In genomic region chr17:10171581-10171981, GRCh38 we compare ENCODE assay signal across 14 cellular contexts. TPM values are rescaled to one million over a fixed set of nuclear protein-coding genes. Genes with fewer than 3 reads are reported as not detected.
DNase-seq lines count a peak whose midpoint lies in the region; ATAC-seq and TF ChIP-seq lines count a peak whose summit lies in the region.
"Had no signal": no experiment of that assay in that cellular context is flagged by ENCODE, and none has a peak within 500 bp of the region (broad histone marks: within the 10 kb centered on the region; RNA-seq: fewer than 3 reads in every experiment).

No MANE protein-coding gene starts in this region.

- POLR2A ChIA-PET in activated CD4-positive, alpha-beta T cell treated with anti-CD3 and anti-CD28 coated beads, Interleukin-2, amount 10 ng/mL, durations not matched to agents 7 days and 5 days (lab: Charles Lee): no interaction called here

- H4K20me1 ChIP-seq in Loucy (ENCODE audit: insufficient read depth, low read length, poor library complexity, severe bottlenecking) (no peaks in the 10 kb centered on the region), GM23338 (replicated peaks; ENCODE audit: insufficient read depth) (no peaks in the 10 kb centered on the region)

- H3K9me2 ChIP-seq in Loucy (replicated peaks; ENCODE audit: low read depth, low read length) (no peaks in the 10 kb centered on the region), GM23338 (ENCODE audit: insufficient read depth) (no peaks in the 10 kb centered on the region)

- H3K36me3 Mint-ChIP-seq in activated CD4-positive, alpha-beta T cell treated with anti-CD3 and anti-CD28 coated beads, Interleukin-2, amount 10 ng/mL, durations not matched to agents 7 days and 5 days (ENCODE audit: low read depth): peaks cover 2% of the 10 kb centered on the region
- H3K36me3 Mint-ChIP-seq in glutamatergic neuron (ENCODE audit: unreplicated experiment) (no peaks in the 10 kb centered on the region), GM23338 (ENCODE audit: low read depth) (0 out of 3 replicates have a peak, but pooled peaks cover 3% of the 10 kb centered on the region)
- H3K36me3 Mint-ChIP-seq: activated naive CD8-positive, alpha-beta T cell had no signal

- peak; percentile 7 for DNase-seq in activated CD4-positive, alpha-beta T cell treated with anti-CD3 and anti-CD28 coated beads, Interleukin-2, amount 10 ng/mL, durations not matched to agents 7 days and 5 days
- no peak for DNase-seq in activated CD4-positive, alpha-beta T cell treated with anti-CD3 and anti-CD28 coated beads for 48 hours
- DNase-seq in glutamatergic neuron (no peak), stomach (no peak), GM23338 (ENCODE audit: low spot score) (no peak), NCI-H1105 (lab: John Stamatoyannopoulos, UW) (no peak)
- no peak for DNase-seq in effector memory CD4-positive, alpha-beta T cell
- DNase-seq: activated CD4-positive, alpha-beta T cell treated with anti-CD3 and anti-CD28 coated beads for 4 hours; NCI-H510A; stimulated activated naive CD4-positive, alpha-beta T cell had no signal

- H3K9ac ChIP-seq in Loucy (ENCODE audit: low read depth, low read length, poor library complexity, severe bottlenecking): peak overlapping the region; percentile 53
- H3K9ac ChIP-seq: KMS-11 had no signal

- H3K36me3 ChIP-seq in Loucy (ENCODE audit: insufficient read depth, low read length): no peaks in the 10 kb centered on the region
- no peaks in the 10 kb centered on the region for H3K36me3 ChIP-seq in stomach
- no peaks in the 10 kb centered on the region for H3K36me3 ChIP-seq in effector memory CD4-positive, alpha-beta T cell (ENCODE audit: control insufficient read depth, insufficient read depth, low read length)
- H3K36me3 ChIP-seq in GM23338 (ENCODE audit: insufficient read depth): no peaks in the 10 kb centered on the region; the same call in 1 of the 2 replicates
- H3K36me3 ChIP-seq: SJSA1 had no signal

- no peak overlapping the region for H3K4me3 Mint-ChIP-seq in activated CD4-positive, alpha-beta T cell treated with anti-CD3 and anti-CD28 coated beads, Interleukin-2, amount 10 ng/mL, durations not matched to agents 7 days and 5 days
- H3K4me3 Mint-ChIP-seq in glutamatergic neuron (ENCODE audit: unreplicated experiment) (no peak overlapping the region), GM23338 (no peak overlapping the region)

- intact Hi-C loops in stomach (cut with DNase I; ENCODE audit: low total_unique reads): no loop called here

- H3K4me3 ChIP-seq in Loucy (ENCODE audit: low read length, poor library complexity, severe bottlenecking) (peak overlapping the region; percentile 48), stomach (no peak overlapping the region), GM23338 (no peak overlapping the region)
- no peak overlapping the region for H3K4me3 ChIP-seq in effector memory CD4-positive, alpha-beta T cell (ENCODE audit: insufficient read depth, low read depth, low read length, poor library complexity, severe bottlenecking)
- H3K4me3 ChIP-seq: SJSA1 had no signal

- TF ChIP-seq POLR2A in stomach (IDR thresholded peaks at IDR 0.05): no peak

- H3F3A ChIP-seq in Loucy (ENCODE audit: low read depth): no peaks in the 10 kb centered on the region
- H3F3A ChIP-seq in GM23338 (replicated peaks; ENCODE audit: low read depth): no peaks in the 10 kb centered on the region

- 12 to 24% (median 21%) methylated on average over 6 of the region's 6 CpGs for WGBS in stomach, 5 donors

- H3K4me1 Mint-ChIP-seq in activated CD4-positive, alpha-beta T cell treated with anti-CD3 and anti-CD28 coated beads, Interleukin-2, amount 10 ng/mL, durations not matched to agents 7 days and 5 days: peaks cover 18% of the 10 kb centered on the region
- H3K4me1 Mint-ChIP-seq in glutamatergic neuron (ENCODE audit: low read depth, unreplicated experiment) (peaks cover 23% of the 10 kb centered on the region), GM23338 (peaks cover 15% of the 10 kb centered on the region)

- H3K4me1 ChIP-seq in Loucy (ENCODE audit: insufficient read depth, low read length, poor library complexity, severe bottlenecking): peaks cover 33% of the 10 kb centered on the region
- H3K4me1 ChIP-seq in stomach: peaks cover 0 to 20% (median 8%) of the 10 kb centered on the region in 4 donors
- no peaks in the 10 kb centered on the region for H3K4me1 ChIP-seq in effector memory CD4-positive, alpha-beta T cell (ENCODE audit: control insufficient read depth, insufficient read depth, low read length, poor library complexity, severe bottlenecking)
- peaks cover 13% of the 10 kb centered on the region for H3K4me1 ChIP-seq in GM23338 (ENCODE audit: insufficient read depth)

- H3K79me2 ChIP-seq in Loucy (ENCODE audit: insufficient read depth, low read length) (peaks cover 92% of the 10 kb centered on the region), GM23338 (replicated peaks; ENCODE audit: insufficient read depth) (no peaks in the 10 kb centered on the region)

- H3K27ac Mint-ChIP-seq in activated CD4-positive, alpha-beta T cell treated with anti-CD3 and anti-CD28 coated beads, Interleukin-2, amount 10 ng/mL, durations not matched to agents 7 days and 5 days: no peak overlapping the region
- H3K27ac Mint-ChIP-seq in glutamatergic neuron (ENCODE audit: unreplicated experiment) (peak overlapping the region; percentile 57), GM23338 (no peak overlapping the region)
- H3K27ac Mint-ChIP-seq: activated naive CD8-positive, alpha-beta T cell had no signal

- no peaks in the 10 kb centered on the region for H3K9me3 ChIP-seq in Loucy (ENCODE audit: insufficient read depth, low read depth, low read length)
- no peaks in the 10 kb centered on the region for H3K9me3 ChIP-seq in stomach
- no peaks in the 10 kb centered on the region for H3K9me3 ChIP-seq in effector memory CD4-positive, alpha-beta T cell (ENCODE audit: control insufficient read depth, low read length)
- H3K9me3 ChIP-seq: SJSA1 had no signal

- H3K27me3 Mint-ChIP-seq in activated CD4-positive, alpha-beta T cell treated with anti-CD3 and anti-CD28 coated beads, Interleukin-2, amount 10 ng/mL, durations not matched to agents 7 days and 5 days: peaks cover 9% of the 10 kb centered on the region
- peaks cover 8% of the 10 kb centered on the region for H3K27me3 Mint-ChIP-seq in glutamatergic neuron (ENCODE audit: unreplicated experiment)
- peaks cover 5% of the 10 kb centered on the region for H3K27me3 Mint-ChIP-seq in GM23338 (ENCODE audit: insufficient read depth, low read depth, poor library complexity)

- H3K4me2 ChIP-seq in Loucy (ENCODE audit: low read depth, low read length, poor library complexity, severe bottlenecking): peak overlapping the region; percentile 64
- no peak overlapping the region; the same call in 1 of the 2 replicates for H3K4me2 ChIP-seq in GM23338
- H3K4me2 ChIP-seq: KMS-11 had no signal

- TF ChIP-seq EP300 in stomach (IDR thresholded peaks at IDR 0.05): no peak

- ATAC-seq in GM23338: no peak

- TF ChIP-seq CTCF in Loucy (conservative IDR thresholded peaks at IDR 0.05; ENCODE audit: low read length) (no peak), glutamatergic neuron (IDR thresholded peaks at IDR 0.05; ENCODE audit: partially characterized antibody, unreplicated experiment) (no peak), stomach (IDR thresholded peaks at IDR 0.05) (no peak), GM23338 (conservative IDR thresholded peaks at IDR 0.05; ENCODE audit: low read depth in 2 of 2) (no peak)

- H3K9me3 Mint-ChIP-seq in activated CD4-positive, alpha-beta T cell treated with anti-CD3 and anti-CD28 coated beads, Interleukin-2, amount 10 ng/mL, durations not matched to agents 7 days and 5 days: no peaks in the 10 kb centered on the region
- peaks cover 7% of the 10 kb centered on the region for H3K9me3 Mint-ChIP-seq in glutamatergic neuron (ENCODE audit: unreplicated experiment)
- peaks cover 8% of the 10 kb centered on the region; the same call in 2 of the 3 replicates for H3K9me3 Mint-ChIP-seq in GM23338

- H3K27ac ChIP-seq in stomach (peak overlapping the region in 4 of 5 donors; percentile 29 to 50 (median 37)), GM23338 (ENCODE audit: low read depth) (no peak overlapping the region)
- H3K27ac ChIP-seq in effector memory CD4-positive, alpha-beta T cell (ENCODE audit: insufficient read depth, low read length, poor library complexity, severe bottlenecking): no peak overlapping the region
- H3K27ac ChIP-seq: KMS-11, SJSA1 had no signal

- H3K27me3 ChIP-seq in Loucy (ENCODE audit: insufficient read depth, low read length, poor library complexity, severe bottlenecking): no peaks in the 10 kb centered on the region
- H3K27me3 ChIP-seq in stomach: peaks cover 0 to 5% (median 0%) of the 10 kb centered on the region in 3 donors
- H3K27me3 ChIP-seq in effector memory CD4-positive, alpha-beta T cell (replicated peaks; ENCODE audit: control insufficient read depth, insufficient read depth, low read length, poor library complexity, severe bottlenecking): no peaks in the 10 kb centered on the region
- no peaks in the 10 kb centered on the region for H3K27me3 ChIP-seq in GM23338 (ENCODE audit: insufficient read depth)
- H3K27me3 ChIP-seq: SJSA1 had no signal

- H2AFZ ChIP-seq in Loucy (ENCODE audit: low read length): no peak overlapping the region
- H2AFZ ChIP-seq in GM23338: no peak overlapping the region

- CTCF ChIA-PET in activated CD4-positive, alpha-beta T cell treated with anti-CD3 and anti-CD28 coated beads, Interleukin-2, amount 10 ng/mL, durations not matched to agents 7 days and 5 days (lab: Charles Lee): no interaction called here

RNA-seq across cellular contexts. Expression of gene GAS7, which starts 26.8 kb away (rescaled TPM):
- total RNA-seq in activated CD4-positive, alpha-beta T cell treated with anti-CD3 and anti-CD28 coated beads, Interleukin-2, amount 10 ng/mL, durations not matched to agents 7 days and 5 days: under 1 TPM; 0.27 to 0.44 TPM
- 2.0 TPM for total RNA-seq in glutamatergic neuron (ENCODE audit: unreplicated experiment)
- total RNA-seq in stomach: 100 to 1,000 TPM in 1 of 5 donors, 10 to 100 TPM in 4; 24.5 to 185 (median 42.9) TPM
- 10 to 100 TPM in 1 of 3 donors, 1 to 10 TPM in 2; 4.1 to 21.2 (median 9.0) TPM for polyA plus RNA-seq in stomach
- total RNA-seq in GM23338 (2014; rRNA removed; shearing (Covaris generic)): 7.5 and 10.7 TPM in 2 replicates
- 1.9 TPM in 2 replicates for polyA plus RNA-seq in GM23338 (2016; fragmentation: Nextera tagmentation; extraction: Ambion mirVana)

Comparison
In these comparisons a context has a peak if more than half of its experiments do, and no peak if none do; other contexts are left out.
1. H3K27ac ChIP-seq: peak in stomach (4 of 5); none in effector memory CD4-positive, alpha-beta T cell (single experiment) and GM23338 (single experiment).